8 cellular contexts compared by ENCODE assay signal in genomic region chr2:54556659-54557121, GRCh38.
DNase-seq lines count a peak whose midpoint lies in the region; ATAC-seq and FAIRE-seq lines count a peak whose summit lies in the region.

No MANE protein-coding gene starts in this region.

- H3K27me3 Mint-ChIP-seq in activated CD4-positive, alpha-beta T cell treated with anti-CD3 and anti-CD28 coated beads for 36 hours, result no peaks in the 10 kb centered on the region
- H3K27me3 Mint-ChIP-seq in activated naive CD8-positive, alpha-beta T cell treated with anti-CD3 and anti-CD28 coated beads for 36 hours, result no peaks in the 10 kb centered on the region

- H3K4me1 ChIP-seq in subcutaneous abdominal adipose tissue (ENCODE audit: control insufficient read depth in 5 of 5, insufficient read depth in 5 of 5, low read length in 5 of 5), result peaks cover 9 to 78% (median 63%) of the 10 kb centered on the region in 5 donors

- peak overlapping the region; percentile 91 for H3K4me3 Mint-ChIP-seq in activated CD4-positive, alpha-beta T cell treated with anti-CD3 and anti-CD28 coated beads for 36 hours
- H3K4me3 Mint-ChIP-seq in activated naive CD8-positive, alpha-beta T cell treated with anti-CD3 and anti-CD28 coated beads for 36 hours, result peak overlapping the region; percentile 78

- no peak for FAIRE-seq in GM19239 (lab: Jason Lieb, UNC)

- POLR2A ChIA-PET in activated CD4-positive, alpha-beta T cell treated with anti-CD3 and anti-CD28 coated beads for 36 hours (lab: Charles Lee), result no interaction called here

- H3K36me3 ChIP-seq in subcutaneous abdominal adipose tissue (ENCODE audit: control insufficient read depth in 5 of 5, insufficient read depth in 5 of 5, low read length in 5 of 5), result peaks cover 0 to 4% (median 3%) of the 10 kb centered on the region in 5 donors

- peak overlapping the region; percentile 49 for H3K27ac Mint-ChIP-seq in activated CD4-positive, alpha-beta T cell treated with anti-CD3 and anti-CD28 coated beads for 36 hours
- peak overlapping the region; percentile 75 for H3K27ac Mint-ChIP-seq in activated naive CD8-positive, alpha-beta T cell treated with anti-CD3 and anti-CD28 coated beads for 36 hours

- peaks cover 7% of the 10 kb centered on the region for H3K36me3 Mint-ChIP-seq in activated CD4-positive, alpha-beta T cell treated with anti-CD3 and anti-CD28 coated beads for 36 hours (ENCODE audit: low read depth)
- peaks cover 10% of the 10 kb centered on the region for H3K36me3 Mint-ChIP-seq in activated naive CD8-positive, alpha-beta T cell treated with anti-CD3 and anti-CD28 coated beads for 36 hours

- intact Hi-C loops in activated CD4-positive, alpha-beta T cell treated with anti-CD3 and anti-CD28 coated beads for 36 hours (cut with DNase I, micrococcal nuclease), result loop anchor here (5.0 to 10.0 kb wide), 4 partner anchors 166 to 726 kb away; partner anchors contain the start of genes ACYP2 (in 1 of the 2) and EML6 (in 1 of the 2)

- CTCF ChIA-PET in activated CD4-positive, alpha-beta T cell treated with anti-CD3 and anti-CD28 coated beads for 36 hours (lab: Charles Lee), result interaction anchor here (2.5 kb wide), 1 partner anchor 33 kb away, joined by 19 read pairs; no protein-coding TSS in a partner anchor

- peak overlapping the region in 3 of 5 donors; percentile 21 to 72 (median 48) for H3K9ac ChIP-seq in subcutaneous abdominal adipose tissue (ENCODE audit: low read length in 5 of 5)

- H3K27ac ChIP-seq in subcutaneous abdominal adipose tissue (ENCODE audit: low read depth, low read length), result peak overlapping the region; percentile 98

- no peaks in the 10 kb centered on the region for H3K9me3 ChIP-seq in subcutaneous abdominal adipose tissue (ENCODE audit: control insufficient read depth in 5 of 5, low read length in 5 of 5)

- H3K9me3 Mint-ChIP-seq in activated CD4-positive, alpha-beta T cell treated with anti-CD3 and anti-CD28 coated beads for 36 hours (ENCODE audit: low read depth), result no peaks in the 10 kb centered on the region
- H3K9me3 Mint-ChIP-seq in activated naive CD8-positive, alpha-beta T cell treated with anti-CD3 and anti-CD28 coated beads for 36 hours, result no peaks in the 10 kb centered on the region

- H3K4me3 ChIP-seq in subcutaneous abdominal adipose tissue (ENCODE audit: low read depth in 1 of 5, low read length in 5 of 5), result no peak overlapping the region

- H3K4me1 Mint-ChIP-seq in activated CD4-positive, alpha-beta T cell treated with anti-CD3 and anti-CD28 coated beads for 36 hours, result peaks cover 30% of the 10 kb centered on the region
- peaks cover 37% of the 10 kb centered on the region for H3K4me1 Mint-ChIP-seq in activated naive CD8-positive, alpha-beta T cell treated with anti-CD3 and anti-CD28 coated beads for 36 hours

- no peak for ATAC-seq in activated CD4-positive, alpha-beta T cell treated with anti-CD3 and anti-CD28 coated beads for 36 hours

- H3K27me3 ChIP-seq in subcutaneous abdominal adipose tissue (ENCODE audit: control insufficient read depth in 5 of 5, insufficient read depth in 4 of 5, low read length in 5 of 5), result no peaks in the 10 kb centered on the region

- DNase-seq in activated CD4-positive, alpha-beta T cell treated with anti-CD3 and anti-CD28 coated beads for 36 hours, result no peak
- no peak for DNase-seq in activated CD4-positive, alpha-beta T cell treated with anti-CD3 and anti-CD28 coated beads, Interleukin-2, amount 50 U/mL, for 1 hour
- DNase-seq in activated naive CD8-positive, alpha-beta T cell treated with anti-CD3 and anti-CD28 coated beads for 36 hours, result no peak
- peak; percentile 88 for DNase-seq in iris pigment epithelial cell (ENCODE audit: low read depth)
- no peak for DNase-seq in NCI-H82 (lab: John Stamatoyannopoulos, UW)
- DNase-seq in foreskin melanocyte, result no peak
- no peak for DNase-seq in GM19239 (ENCODE audit: insufficient read length, low spot score)
